ENCODE assay signal across 34 cellular contexts in genomic region chr10:131076341-131076740, GRCh38.
"Had no signal": no experiment of that assay in that cellular context is flagged by ENCODE, and none has a peak within 500 bp of the region (broad histone marks: within the 10 kb centered on the region; RNA-seq: fewer than 3 reads in every experiment).

No MANE protein-coding gene starts in this region.

- H3K27me3 ChIP-seq: body of pancreas, breast epithelium, MG63, SJCRH30 had no signal

- H3K4me2 ChIP-seq: PC-9, SK-N-SH had no signal

- H3K36me3 Mint-ChIP-seq: activated naive CD4-positive, alpha-beta T cell treated with anti-CD3 and anti-CD28 coated beads, Interleukin-2, amount 50 U/mL, for 24 hours; activated naive CD8-positive, alpha-beta T cell treated with anti-CD3 and anti-CD28 coated beads, Interleukin-2, amount 10 ng/mL, durations not matched to agents 7 days and 5 days had no signal

- H3K4me3 ChIP-seq: body of pancreas, breast epithelium, MG63, PC-9, SJCRH30 had no signal

- H2AFZ ChIP-seq: PC-9 had no signal

- H3K4me1 ChIP-seq: body of pancreas, breast epithelium, SJCRH30 had no signal

- FAIRE-seq: astrocyte, RCC 7860, TTC549 had no signal

- H3K9ac ChIP-seq: SK-N-SH had no signal

- H3K9me3 Mint-ChIP-seq: activated CD4-positive, alpha-beta T cell treated with anti-CD3 and anti-CD28 coated beads, Interleukin-2, amount 10 ng/mL, durations not matched to agents 24 days and 14 days; activated CD8-positive, alpha-beta T cell treated with anti-CD3 and anti-CD28 coated beads for 36 hours; activated naive CD4-positive, alpha-beta T cell treated with anti-CD3 and anti-CD28 coated beads, Interleukin-2, amount 50 U/mL, for 24 hours; activated naive CD8-positive, alpha-beta T cell treated with anti-CD3 and anti-CD28 coated beads, Interleukin-2, amount 10 ng/mL, durations not matched to agents 7 days and 5 days; activated T-cell treated with anti-CD3 and anti-CD28 coated beads, Interleukin-2, amount 50 U/mL, for 24 hours; activated T-helper 2 cell treated with anti-CD3 and anti-CD28 coated beads, Interferon-gamma antibody, Interleukin-2, Interleukin-4, amounts not matched to agents 10 μg/mL and 5 μg/mL and 100 μg/mL, durations not matched to agents 14 hours and 24 hours and 36 hours; T-helper 1 cell treated with Interleukin-12 subunit alpha and Interleukin-12 subunit beta and Interleukin-4 antibody, amounts not matched to agents 30 μg/mL and 1 μg/mL, for 36 hours; T-helper 2 cell treated with Interferon-gamma antibody and Interleukin-4, amounts not matched to agents 5 μg/mL and 100 μg/mL, for 36 hours had no signal

- H3K27ac Mint-ChIP-seq: activated CD4-positive, alpha-beta T cell treated with anti-CD3 and anti-CD28 coated beads, Interleukin-2, amount 10 ng/mL, durations not matched to agents 24 days and 14 days; activated CD8-positive, alpha-beta T cell treated with anti-CD3 and anti-CD28 coated beads for 36 hours; activated naive CD4-positive, alpha-beta T cell treated with anti-CD3 and anti-CD28 coated beads, Interleukin-2, amount 50 U/mL, for 24 hours; activated naive CD8-positive, alpha-beta T cell treated with anti-CD3 and anti-CD28 coated beads, Interleukin-2, amount 10 ng/mL, durations not matched to agents 7 days and 5 days; activated T-cell treated with anti-CD3 and anti-CD28 coated beads, Interleukin-2, amount 50 U/mL, for 24 hours; activated T-helper 2 cell treated with anti-CD3 and anti-CD28 coated beads, Interferon-gamma antibody, Interleukin-2, Interleukin-4, amounts not matched to agents 10 μg/mL and 5 μg/mL and 100 μg/mL, durations not matched to agents 14 hours and 24 hours and 36 hours; T-helper 1 cell treated with Interleukin-12 subunit alpha and Interleukin-12 subunit beta and Interleukin-4 antibody, amounts not matched to agents 30 μg/mL and 1 μg/mL, for 36 hours; T-helper 2 cell treated with Interferon-gamma antibody and Interleukin-4, amounts not matched to agents 5 μg/mL and 100 μg/mL, for 36 hours had no signal

- DNase-seq: activated CD4-positive, alpha-beta T cell treated with anti-CD3 and anti-CD28 coated beads, Interleukin-2, amount 10 ng/mL, durations not matched to agents 24 days and 14 days; activated CD4-positive, alpha-beta T cell treated with anti-CD3 and anti-CD28 coated beads, Interleukin-2, amount 50 U/mL, for 4 hours; activated CD8-positive, alpha-beta T cell treated with anti-CD3 and anti-CD28 coated beads for 36 hours; activated gamma-delta T cell; activated naive CD4-positive, alpha-beta T cell treated with Interleukin-2 at 50 U/mL for 16 hours; activated naive CD8-positive, alpha-beta T cell treated with anti-CD3 and anti-CD28 coated beads, Interleukin-2, amount 10 ng/mL, durations not matched to agents 7 days and 5 days; activated T-cell treated with anti-CD3 and anti-CD28 coated beads, Interleukin-2, amount 50 U/mL, for 24 hours; amygdala; body of pancreas; IMR-90; Karpas-422; KBM-7; MG63; NCI-H1048; NCI-H1105 treated with DMSO at 0.1 percent for 48 hours; NCI-H1436; NCI-H1694 treated with DMSO at 0.1 percent for 48 hours; NCI-H2029; NCI-H510A; NCI-H526; NCI-H748 treated with DMSO at 0.1 percent for 48 hours; PC-9; Right ventricle myocardium superior; SJCRH30; SK-N-SH had no signal

- H3K27ac ChIP-seq: body of pancreas, breast epithelium, PC-9, RWPE1, SJCRH30 had no signal

- H3K9me3 ChIP-seq: body of pancreas, breast epithelium, MG63, SJCRH30, SK-N-SH had no signal

- ATAC-seq: activated CD8-positive, alpha-beta T cell treated with anti-CD3 and anti-CD28 coated beads for 36 hours; body of pancreas had no signal

- H3K4me3 Mint-ChIP-seq: activated CD4-positive, alpha-beta T cell treated with anti-CD3 and anti-CD28 coated beads, Interleukin-2, amount 10 ng/mL, durations not matched to agents 24 days and 14 days; activated CD8-positive, alpha-beta T cell treated with anti-CD3 and anti-CD28 coated beads for 36 hours; activated naive CD4-positive, alpha-beta T cell treated with anti-CD3 and anti-CD28 coated beads, Interleukin-2, amount 50 U/mL, for 24 hours; activated naive CD8-positive, alpha-beta T cell treated with anti-CD3 and anti-CD28 coated beads, Interleukin-2, amount 10 ng/mL, durations not matched to agents 7 days and 5 days; activated T-cell treated with anti-CD3 and anti-CD28 coated beads, Interleukin-2, amount 50 U/mL, for 24 hours; T-helper 1 cell treated with Interleukin-12 subunit alpha and Interleukin-12 subunit beta and Interleukin-4 antibody, amounts not matched to agents 30 μg/mL and 1 μg/mL, for 36 hours; T-helper 2 cell treated with Interferon-gamma antibody and Interleukin-4, amounts not matched to agents 5 μg/mL and 100 μg/mL, for 36 hours had no signal

- H3K27me3 Mint-ChIP-seq: activated CD4-positive, alpha-beta T cell treated with anti-CD3 and anti-CD28 coated beads, Interleukin-2, amount 10 ng/mL, durations not matched to agents 24 days and 14 days; activated CD8-positive, alpha-beta T cell treated with anti-CD3 and anti-CD28 coated beads for 36 hours; activated naive CD4-positive, alpha-beta T cell treated with anti-CD3 and anti-CD28 coated beads, Interleukin-2, amount 50 U/mL, for 24 hours; activated naive CD8-positive, alpha-beta T cell treated with anti-CD3 and anti-CD28 coated beads, Interleukin-2, amount 10 ng/mL, durations not matched to agents 7 days and 5 days; activated T-cell treated with anti-CD3 and anti-CD28 coated beads, Interleukin-2, amount 50 U/mL, for 24 hours had no signal

- H3K36me3 ChIP-seq: breast epithelium, MG63, SJCRH30 had no signal
